ENCODE assay signal across 28 cellular contexts in genomic region chr6:146898888-146899227, GRCh38.
"Had no signal": no experiment of that assay in that cellular context is flagged by ENCODE, and none has a peak within 500 bp of the region (broad histone marks: within the 10 kb centered on the region; RNA-seq: fewer than 3 reads in every experiment).

No MANE protein-coding gene starts in this region.

- H3K36me3 ChIP-seq: neural progenitor cell, pancreas, right lobe of liver, sigmoid colon, stomach, thoracic aorta, thyroid gland, tibial nerve, upper lobe of left lung, vagina had no signal

- H3K4me1 ChIP-seq: pancreas, psoas muscle, right lobe of liver, thyroid gland, tibial nerve, upper lobe of left lung, vagina had no signal

- H3K4me2 ChIP-seq: neural progenitor cell had no signal

- H3K36me3 Mint-ChIP-seq: natural killer cell; neural progenitor cell; stimulated activated effector memory CD8-positive, alpha-beta T cell treated with anti-CD3 and anti-CD28 coated beads, Interleukin-12 subunit alpha, Interleukin-12 subunit beta, amount 100 ng/mL, for 72 hours; stimulated activated naive B cell treated with anti-CD40 and anti-IgM and Interleukin-4, amounts not matched to agents 10 μg/mL and 1 μg/mL and 100 μg/mL, for 72 hours had no signal

- H3K27me3 ChIP-seq: neural progenitor cell, pancreas, right lobe of liver, sigmoid colon, stomach, thyroid gland, tibial nerve, upper lobe of left lung, vagina had no signal

- H3K9ac ChIP-seq: neural progenitor cell had no signal

- H3K4me3 ChIP-seq: neural progenitor cell, pancreas, psoas muscle, right lobe of liver, sigmoid colon, stomach, thoracic aorta, thyroid gland, tibial nerve, upper lobe of left lung, vagina had no signal

- H3K4me1 Mint-ChIP-seq: natural killer cell; stimulated activated effector memory CD8-positive, alpha-beta T cell treated with anti-CD3 and anti-CD28 coated beads, Interleukin-12 subunit alpha, Interleukin-12 subunit beta, amount 100 ng/mL, for 72 hours had no signal

- H2AFZ ChIP-seq: neural progenitor cell had no signal

- H3K9me3 Mint-ChIP-seq: naive thymus-derived CD4-positive, alpha-beta T cell; nephron; neural progenitor cell; stimulated activated effector memory CD8-positive, alpha-beta T cell treated with anti-CD3 and anti-CD28 coated beads, Interleukin-12 subunit alpha, Interleukin-12 subunit beta, amount 100 ng/mL, for 72 hours; stimulated activated naive B cell treated with anti-CD40 and anti-IgM and Interleukin-4, amounts not matched to agents 10 μg/mL and 1 μg/mL and 100 μg/mL, for 72 hours; stimulated activated naive CD8-positive, alpha-beta T cell treated with anti-CD3 and anti-CD28 coated beads, Interleukin-15, Interleukin-2, amounts not matched to agents 100 ng/mL and 50 ng/mL, for 24 hours had no signal

- H3K27ac Mint-ChIP-seq: naive thymus-derived CD4-positive, alpha-beta T cell; natural killer cell; nephron; neural progenitor cell; progenitor cell of endocrine pancreas; stimulated activated effector memory CD8-positive, alpha-beta T cell treated with anti-CD3 and anti-CD28 coated beads, Interleukin-12 subunit alpha, Interleukin-12 subunit beta, amount 100 ng/mL, for 72 hours; stimulated activated naive B cell treated with anti-CD40 and anti-IgM and Interleukin-4, amounts not matched to agents 10 μg/mL and 1 μg/mL and 100 μg/mL, for 72 hours; stimulated activated naive CD8-positive, alpha-beta T cell treated with anti-CD3 and anti-CD28 coated beads, Interleukin-15, Interleukin-2, amounts not matched to agents 100 ng/mL and 50 ng/mL, for 24 hours had no signal

- H3K4me3 Mint-ChIP-seq: naive thymus-derived CD4-positive, alpha-beta T cell; natural killer cell; nephron; neural progenitor cell; stimulated activated effector memory CD8-positive, alpha-beta T cell treated with anti-CD3 and anti-CD28 coated beads, Interleukin-12 subunit alpha, Interleukin-12 subunit beta, amount 100 ng/mL, for 72 hours; stimulated activated naive B cell treated with anti-CD40 and anti-IgM and Interleukin-4, amounts not matched to agents 10 μg/mL and 1 μg/mL and 100 μg/mL, for 72 hours; stimulated activated naive CD8-positive, alpha-beta T cell treated with anti-CD3 and anti-CD28 coated beads, Interleukin-15, Interleukin-2, amounts not matched to agents 100 ng/mL and 50 ng/mL, for 24 hours had no signal

- H3K9me3 ChIP-seq: pancreas, psoas muscle, right lobe of liver, sigmoid colon, stomach, thoracic aorta, thyroid gland, tibial nerve, upper lobe of left lung, vagina had no signal

- DNase-seq: naive thymus-derived CD4-positive, alpha-beta T cell; natural killer cell; occipital lobe; pancreas; posterior cingulate gyrus; psoas muscle; right cardiac atrium; right lobe of liver; sigmoid colon; small intestine; stimulated activated CD4-positive, alpha-beta T cell treated with anti-CD3 and anti-CD28 coated beads, Interleukin-15, amount 100 ng/mL, for 24 hours; stimulated activated CD4-positive, alpha-beta T cell treated with anti-CD3 and anti-CD28 coated beads, Interleukin-2, amount 100 ng/mL, for 24 hours; stimulated activated CD4-positive, alpha-beta T cell treated with anti-CD3 and anti-CD28 coated beads, Interleukin-2, amount 100 ng/mL, for 48 hours; stimulated activated CD4-positive, alpha-beta T cell treated with anti-CD3 and anti-CD28 coated beads, Interleukin-4, amount 100 ng/mL, for 24 hours; stimulated activated naive B cell treated with anti-CD40 and anti-IgM and Interleukin-4, amounts not matched to agents 10 μg/mL and 1 μg/mL and 100 μg/mL, for 72 hours; stimulated activated naive CD4-positive, alpha-beta T cell treated with Interleukin-2 at 50 U/mL for 16 hours; stomach; thyroid gland; trophoblast cell; upper lobe of left lung had no signal

- ATAC-seq: pancreas; psoas muscle; right cardiac atrium; right lobe of liver; stimulated activated effector memory CD8-positive, alpha-beta T cell treated with anti-CD3 and anti-CD28 coated beads, Interleukin-12 subunit alpha, Interleukin-12 subunit beta, amount 100 ng/mL, for 72 hours; stimulated activated naive B cell treated with anti-CD40 and anti-IgM and Interleukin-4, amounts not matched to agents 10 μg/mL and 1 μg/mL and 100 μg/mL, for 72 hours had no signal

- H3K27ac ChIP-seq: neural progenitor cell, pancreas, psoas muscle, right lobe of liver, sigmoid colon, stomach, thoracic aorta, thyroid gland, tibial nerve, upper lobe of left lung, vagina had no signal
